Comparison of ENCODE assay signal across 27 cellular contexts in genomic region chr5:16774806-16775205, GRCh38.
A peak's percentile ranks its signal among the peaks of the same experiment; 100 is the strongest.
DNase-seq lines count a peak whose midpoint lies in the region; ATAC-seq, FAIRE-seq and TF ChIP-seq lines count a peak whose summit lies in the region.
"Had no signal": no experiment of that assay in that cellular context is flagged by ENCODE, and none has a peak within 500 bp of the region (broad histone marks: within the 10 kb centered on the region; RNA-seq: fewer than 3 reads in every experiment).

No MANE protein-coding gene starts in this region.

- peak overlapping the region; percentile 20; the same call in 1 of the 3 replicates for H3K4me2 ChIP-seq in A549

- no peak for FAIRE-seq in A549 (lab: Jason Lieb, UNC)
- FAIRE-seq: colon, D721Med, G401.6, H1, keratinocyte, RCC 7860 had no signal

- H3K4me3 ChIP-seq in A549 (no peak overlapping the region), SJSA1 (no peak overlapping the region)
- H3K4me3 ChIP-seq: mucosa of descending colon, ovary, right atrium auricular region, thoracic aorta had no signal

- H3K27ac ChIP-seq in A549, result peak overlapping the region; percentile 45 to 46; a peak in 3 of 6 replicates
- peak overlapping the region; percentile 37 for H3K27ac ChIP-seq in SJSA1
- H3K27ac ChIP-seq: ovary, right atrium auricular region, thoracic aorta had no signal

- TF ChIP-seq POLR2A in A549 (IDR thresholded peaks at IDR 0.05; ENCODE audit: low read length), result no peak

- POLR2A ChIA-PET in A549 (lab: Yijun Ruan, JAX), result no interaction called here

- peaks cover 32% of the 10 kb centered on the region for H3K36me3 ChIP-seq in SJSA1
- H3K36me3 ChIP-seq: ovary, right atrium auricular region, thoracic aorta had no signal

- no peak for DNase-seq in A549 (ENCODE audit: low read depth in 1 of 2, low spot score in 1 of 2)
- peak; percentile 35 for DNase-seq in ELR (ENCODE audit: low read depth)
- peak; percentile 79 to 80 for DNase-seq in SJSA1 (ENCODE audit: low read depth in 1 of 2, low spot score in 2 of 2)
- DNase-seq in fibroblast of peridontal ligament (ENCODE audit: extremely low read depth), result peak; percentile 30
- no peak for DNase-seq in activated gamma-delta T cell treated with Interleukin-2 at 50 U/mL for 16 hours
- no peak for DNase-seq in stimulated activated naive CD4-positive, alpha-beta T cell treated with Interleukin-2 at 50 U/mL for 16 hours (lab: John Stamatoyannopoulos, UW)
- no peak for DNase-seq in head of caudate nucleus
- DNase-seq: activated CD8-positive, alpha-beta T cell treated with anti-CD3 and anti-CD28 coated beads, Interleukin-2, amount 10 ng/mL, durations not matched to agents 7 days and 5 days; activated gamma-delta T cell; activated naive CD8-positive, alpha-beta T cell treated with anti-CD3 and anti-CD28 coated beads, Interleukin-2, amount 50 U/mL, for 24 hours; activated T-cell treated with anti-CD3 and anti-CD28 coated beads for 4 hours; effector CD8-positive, alpha-beta T cell; mucosa of descending colon; NCI-H526 treated with DMSO at 0.1 percent for 48 hours; ovary; stimulated activated CD4-positive, alpha-beta T cell treated with anti-CD3 and anti-CD28 coated beads, Interleukin-12 subunit alpha, Interleukin-12 subunit beta, amount 100 ng/mL, for 4 hours; stimulated activated CD4-positive, alpha-beta T cell treated with anti-CD3 and anti-CD28 coated beads, Interleukin-4, amount 100 ng/mL, for 24 hours; stimulated activated naive CD4-positive, alpha-beta T cell had no signal

- peak in 1 of 2 experiments; percentile 30; a peak in 1 of 5 replicates for TF ChIP-seq EP300 in A549 (IDR thresholded peaks at IDR 0.05)

- H3K9me3 ChIP-seq in A549, result no peaks in the 10 kb centered on the region
- H3K9me3 ChIP-seq in SJSA1 (replicated peaks), result no peaks in the 10 kb centered on the region
- H3K9me3 ChIP-seq: mucosa of descending colon, ovary, right atrium auricular region, thoracic aorta had no signal

- H3K27me3 ChIP-seq in SJSA1 (replicated peaks), result no peaks in the 10 kb centered on the region
- H3K27me3 ChIP-seq: ovary, right atrium auricular region had no signal

- no peak for TF ChIP-seq CTCF in A549 (IDR thresholded peaks at IDR 0.05)

- CTCF ChIA-PET in A549 (lab: Yijun Ruan, JAX), result no interaction called here

- WGBS in A549 (ENCODE audit: missing lambda C conversion rate), result 77% methylated on average over 4 of the region's 4 CpGs

- peaks cover 26% of the 10 kb centered on the region for H3K4me1 ChIP-seq in A549
- peaks cover 24% of the 10 kb centered on the region for H3K4me1 ChIP-seq in SJSA1 (replicated peaks)
- H3K4me1 ChIP-seq: right atrium auricular region had no signal

- ATAC-seq in A549, result no peak
- ATAC-seq in HG03175 (IDR thresholded peaks at IDR 0.05; ENCODE audit: unreplicated experiment), result no peak
- ATAC-seq: activated CD8-positive, alpha-beta T cell treated with anti-CD3 and anti-CD28 coated beads, Interleukin-2, amount 10 ng/mL, durations not matched to agents 7 days and 5 days; activated naive CD8-positive, alpha-beta T cell treated with anti-CD3 and anti-CD28 coated beads, Interleukin-2, amount 50 U/mL, for 24 hours; mucosa of descending colon had no signal

- intact Hi-C loops in head of caudate nucleus (cut with DNase I), result no loop called here

- no peak for TF ChIP-seq RAD21 in A549 (conservative IDR thresholded peaks at IDR 0.05 in 1 of 2, IDR thresholded peaks at IDR 0.05 in 1 of 2)

TF ChIP-seq in A549, 52 proteins besides CTCF, POLR2A, EP300 and RAD21:
- TF ChIP-seq FOSL2 (IDR thresholded peaks at IDR 0.05) (no peak), FOSL2 (CRISPR knock-in tag; IDR thresholded peaks at IDR 0.05) (peak; percentile 23; the same call in 1 of the 2 replicates), CHD4 (IDR thresholded peaks at IDR 0.05; ENCODE audit: borderline replicate concordance) (no peak), EHF (CRISPR knock-in tag; IDR thresholded peaks at IDR 0.05) (no peak), PBX3 (IDR thresholded peaks at IDR 0.05) (no peak), CBX2 (IDR thresholded peaks at IDR 0.05; ENCODE audit: borderline replicate concordance, low read depth) (no peak), POLR2AphosphoS2 (conservative IDR thresholded peaks at IDR 0.05; ENCODE audit: low read length) (no peak), ZC3H11A (IDR thresholded peaks at IDR 0.05) (no peak), ZSCAN20 (CRISPR knock-in tag; IDR thresholded peaks at IDR 0.05) (no peak)

Comparison
In these comparisons a context has a peak if more than half of its experiments do, and no peak if none do; other contexts are left out.
1. DNase-seq: peak in ELR (single experiment), SJSA1 (2 of 2) and fibroblast of peridontal ligament (single experiment); none in A549 (0 of 2), activated gamma-delta T cell treated with Interleukin-2 at 50 U/mL for 16 hours (single experiment), stimulated activated naive CD4-positive, alpha-beta T cell treated with Interleukin-2 at 50 U/mL for 16 hours (single experiment) and head of caudate nucleus (0 of 42).